21 cellular contexts compared by ENCODE assay signal in genomic region chr20:1702288-1702687, GRCh38. TPM values are rescaled to one million over a fixed set of nuclear protein-coding genes. Genes with fewer than 3 reads are reported as not detected.
DNase-seq lines count a peak whose midpoint lies in the region; ATAC-seq and TF ChIP-seq lines count a peak whose summit lies in the region.
"Had no signal": no experiment of that assay in that cellular context is flagged by ENCODE, and none has a peak within 500 bp of the region (broad histone marks: within the 10 kb centered on the region; RNA-seq: fewer than 3 reads in every experiment).

No MANE protein-coding gene starts in this region.

- H4K20me1 ChIP-seq in mammary epithelial cell (ENCODE audit: insufficient read depth, low read length): no peaks in the 10 kb centered on the region

- CTCF ChIA-PET in mammary epithelial cell (lab: Charles Lee; ENCODE audit: low non-redundant PET): no interaction called here
- CTCF ChIA-PET in MCF 10A (lab: Yijun Ruan, JAX): interaction anchor here (0.6 kb wide), 2 partner anchors 17 to 67 kb away, joined by 5 read pairs; no protein-coding TSS in a partner anchor
- CTCF ChIA-PET in CD4-positive, alpha-beta memory T cell (lab: Charles Lee; ENCODE audit: partially characterized antibody): no interaction called here

- no peaks in the 10 kb centered on the region for H3K9me3 Mint-ChIP-seq in MCF 10A (ENCODE audit: unreplicated experiment)
- peaks cover 13% of the 10 kb centered on the region for H3K9me3 Mint-ChIP-seq in activated naive CD8-positive, alpha-beta T cell treated with anti-CD3 and anti-CD28 coated beads, Interleukin-2, amount 50 U/mL, for 24 hours
- peaks cover 0 to 7% (median 3%) of the 10 kb centered on the region in 8 donors for H3K9me3 Mint-ChIP-seq in CD4-positive, alpha-beta memory T cell
- H3K9me3 Mint-ChIP-seq: activated T-helper 17 cell treated with anti-CD3 and anti-CD28 coated beads, Interleukin-2, amount 50 U/mL, for 72 hours; HFFc6 had no signal

- no peaks in the 10 kb centered on the region for H3K9me3 ChIP-seq in mammary epithelial cell (replicated peaks; ENCODE audit: insufficient read depth, low read length)
- H3K9me3 ChIP-seq in CD4-positive, alpha-beta memory T cell (ENCODE audit: control insufficient read depth in 1 of 2, low read length in 2 of 2): no peaks in the 10 kb centered on the region
- H3K9me3 ChIP-seq: tibial artery had no signal

- H3K27ac Mint-ChIP-seq in MCF 10A (ENCODE audit: low read depth, unreplicated experiment): no peak overlapping the region
- H3K27ac Mint-ChIP-seq in activated naive CD8-positive, alpha-beta T cell treated with anti-CD3 and anti-CD28 coated beads, Interleukin-2, amount 50 U/mL, for 24 hours: no peak overlapping the region
- no peak overlapping the region for H3K27ac Mint-ChIP-seq in CD4-positive, alpha-beta memory T cell
- H3K27ac Mint-ChIP-seq: activated B cell treated with CpG ODN at 0.5 μM for 24 hours; activated T-helper 17 cell treated with anti-CD3 and anti-CD28 coated beads, Interleukin-2, amount 50 U/mL, for 72 hours; CD4-positive, alpha-beta T cell; HFFc6; stimulated activated memory B cell treated with anti-CD40 and anti-IgM and Interleukin-4, amounts not matched to agents 10 μg/mL and 1 μg/mL and 100 μg/mL, for 72 hours had no signal

- peaks cover 8% of the 10 kb centered on the region for H3K4me1 Mint-ChIP-seq in MCF 10A (ENCODE audit: insufficient read depth, unreplicated experiment)
- peaks cover 3% of the 10 kb centered on the region for H3K4me1 Mint-ChIP-seq in activated naive CD8-positive, alpha-beta T cell treated with anti-CD3 and anti-CD28 coated beads, Interleukin-2, amount 50 U/mL, for 24 hours
- peaks cover 3 to 16% (median 7%) of the 10 kb centered on the region in 4 donors for H3K4me1 Mint-ChIP-seq in CD4-positive, alpha-beta memory T cell
- H3K4me1 Mint-ChIP-seq: activated T-helper 17 cell treated with anti-CD3 and anti-CD28 coated beads, Interleukin-2, amount 50 U/mL, for 72 hours had no signal

- H3K36me3 ChIP-seq in mammary epithelial cell (ENCODE audit: insufficient read depth, low read length) (no peaks in the 10 kb centered on the region), brain microvascular endothelial cell (replicated peaks) (no peaks in the 10 kb centered on the region)
- no peaks in the 10 kb centered on the region for H3K36me3 ChIP-seq in CD4-positive, alpha-beta memory T cell (ENCODE audit: insufficient read depth, low read length)
- H3K36me3 ChIP-seq: tibial artery had no signal

- intact Hi-C loops in mammary epithelial cell (cut with micrococcal nuclease) (no loop called here), MCF 10A (cut with micrococcal nuclease) (no loop called here)
- intact Hi-C loops in CD4-positive, alpha-beta memory T cell (cut with micrococcal nuclease): no loop called here

- no peaks in the 10 kb centered on the region for H3K4me1 ChIP-seq in mammary epithelial cell (ENCODE audit: insufficient read depth, low read length)
- peaks cover 3% of the 10 kb centered on the region for H3K4me1 ChIP-seq in CD4-positive, alpha-beta memory T cell (ENCODE audit: insufficient read depth, low read length)
- H3K4me1 ChIP-seq: tibial artery had no signal

- DNase-seq in mammary epithelial cell: peak; percentile 59
- no peak for DNase-seq in MCF 10A (ENCODE audit: unreplicated experiment)
- DNase-seq in SIG-M5 (lab: John Stamatoyannopoulos, UW): peak; percentile 67
- peak; percentile 41 for DNase-seq in brain microvascular endothelial cell
- no peak for DNase-seq in activated naive CD8-positive, alpha-beta T cell treated with anti-CD3 and anti-CD28 coated beads, Interleukin-2, amount 50 U/mL, for 24 hours
- DNase-seq in HuH-7 (ENCODE audit: low spot score): no peak
- DNase-seq in NCI-H187 treated with DMSO at 0.1 percent for 48 hours (lab: John Stamatoyannopoulos, UW): no peak
- no peak for DNase-seq in CD4-positive, alpha-beta memory T cell
- DNase-seq: activated B cell treated with CpG ODN at 0.5 μM for 24 hours; CD4-positive, alpha-beta T cell; cerebellar nuclear complex; HFFc6; hippocampal formation; kidney; midbrain; NCI-H1092 treated with DMSO at 0.1 percent for 48 hours; NCI-H69; tibial artery had no signal

- H3K27me3 ChIP-seq in mammary epithelial cell (ENCODE audit: insufficient read depth, low read length) (no peaks in the 10 kb centered on the region), brain microvascular endothelial cell (replicated peaks) (no peaks in the 10 kb centered on the region)
- no peaks in the 10 kb centered on the region for H3K27me3 ChIP-seq in CD4-positive, alpha-beta memory T cell (ENCODE audit: insufficient read depth, low read length)
- H3K27me3 ChIP-seq: tibial artery had no signal

- H3K27ac ChIP-seq in mammary epithelial cell (ENCODE audit: insufficient read depth, low read depth, low read length) (no peak overlapping the region), brain microvascular endothelial cell (no peak overlapping the region)
- no peak overlapping the region for H3K27ac ChIP-seq in CD4-positive, alpha-beta memory T cell (ENCODE audit: low read depth, low read length)
- H3K27ac ChIP-seq: 22Rv1, tibial artery had no signal

- no peak for ATAC-seq in activated naive CD8-positive, alpha-beta T cell treated with anti-CD3 and anti-CD28 coated beads, Interleukin-2, amount 50 U/mL, for 24 hours
- ATAC-seq: activated T-helper 17 cell treated with anti-CD3 and anti-CD28 coated beads, Interleukin-2, amount 50 U/mL, for 72 hours; stimulated activated memory B cell treated with anti-CD40 and anti-IgM and Interleukin-4, amounts not matched to agents 10 μg/mL and 1 μg/mL and 100 μg/mL, for 72 hours had no signal

- no peaks in the 10 kb centered on the region for H3K27me3 Mint-ChIP-seq in MCF 10A (ENCODE audit: insufficient read depth, unreplicated experiment)
- H3K27me3 Mint-ChIP-seq in activated naive CD8-positive, alpha-beta T cell treated with anti-CD3 and anti-CD28 coated beads, Interleukin-2, amount 50 U/mL, for 24 hours: no peaks in the 10 kb centered on the region
- H3K27me3 Mint-ChIP-seq in CD4-positive, alpha-beta memory T cell: peaks cover 0 to 1% of the 10 kb centered on the region in 2 donors
- H3K27me3 Mint-ChIP-seq: activated T-helper 17 cell treated with anti-CD3 and anti-CD28 coated beads, Interleukin-2, amount 50 U/mL, for 72 hours; CD4-positive, alpha-beta T cell had no signal

- POLR2A ChIA-PET in MCF 10A (lab: Yijun Ruan, JAX): no interaction called here
- POLR2A ChIA-PET in CD4-positive, alpha-beta memory T cell (lab: Charles Lee; ENCODE audit: partially characterized antibody): no interaction called here

- 54% methylated on average over 2 of the region's 2 CpGs for WGBS in mammary epithelial cell (ENCODE audit: low coverage, missing lambda C conversion rate)

- no peak for TF ChIP-seq CTCF in mammary epithelial cell (conservative IDR thresholded peaks at IDR 0.05 in 1 of 2, IDR thresholded peaks at IDR 0.05 in 1 of 2; ENCODE audit: extremely low read depth in 1 of 2, insufficient read depth in 1 of 2, low read depth in 1 of 2, low read length in 2 of 2)
- TF ChIP-seq CTCF in MCF 10A (IDR thresholded peaks at IDR 0.05; ENCODE audit: unreplicated experiment): no peak
- TF ChIP-seq CTCF in brain microvascular endothelial cell (IDR thresholded peaks at IDR 0.05; ENCODE audit: low read depth, low read length, missing control alignments): no peak

- H3K9ac ChIP-seq in mammary epithelial cell (ENCODE audit: insufficient read depth, low read length): no peak overlapping the region

- in situ Hi-C loops in mammary epithelial cell (cut with MboI; ENCODE audit: low sequenced_read_pairs in 2 of 2): no loop called here
- in situ Hi-C loops in brain microvascular endothelial cell (cut with HindIII; ENCODE audit: low pct_ligation_motif_present, low sequenced_read_pairs): no loop called here

- no peak overlapping the region for H3K4me3 ChIP-seq in mammary epithelial cell (replicated peaks in 1 of 3; ENCODE audit: insufficient read depth in 1 of 3, low read depth in 2 of 3, low read length in 3 of 3)
- no peak overlapping the region for H3K4me3 ChIP-seq in brain microvascular endothelial cell (ENCODE audit: low read depth, low read length)
- H3K4me3 ChIP-seq in CD4-positive, alpha-beta memory T cell (ENCODE audit: low read length in 2 of 2): no peak overlapping the region
- H3K4me3 ChIP-seq: tibial artery had no signal

- no peak overlapping the region for H3K4me3 Mint-ChIP-seq in MCF 10A (ENCODE audit: unreplicated experiment)
- no peak overlapping the region for H3K4me3 Mint-ChIP-seq in activated naive CD8-positive, alpha-beta T cell treated with anti-CD3 and anti-CD28 coated beads, Interleukin-2, amount 50 U/mL, for 24 hours
- no peak overlapping the region for H3K4me3 Mint-ChIP-seq in CD4-positive, alpha-beta memory T cell
- H3K4me3 Mint-ChIP-seq: activated B cell treated with CpG ODN at 0.5 μM for 24 hours; activated T-helper 17 cell treated with anti-CD3 and anti-CD28 coated beads, Interleukin-2, amount 50 U/mL, for 72 hours; CD4-positive, alpha-beta T cell; HFFc6; stimulated activated memory B cell treated with anti-CD40 and anti-IgM and Interleukin-4, amounts not matched to agents 10 μg/mL and 1 μg/mL and 100 μg/mL, for 72 hours had no signal

- no peaks in the 10 kb centered on the region for H3K36me3 Mint-ChIP-seq in MCF 10A (ENCODE audit: insufficient read depth, unreplicated experiment)
- peaks cover 3% of the 10 kb centered on the region for H3K36me3 Mint-ChIP-seq in activated naive CD8-positive, alpha-beta T cell treated with anti-CD3 and anti-CD28 coated beads, Interleukin-2, amount 50 U/mL, for 24 hours (ENCODE audit: low read depth)
- peaks cover 0 to 3% of the 10 kb centered on the region in 2 donors for H3K36me3 Mint-ChIP-seq in CD4-positive, alpha-beta memory T cell

- no peak overlapping the region for H2AFZ ChIP-seq in mammary epithelial cell (ENCODE audit: low read depth, low read length)

- BruUV-seq in mammary epithelial cell (replicated peaks; lab: Mats Ljungman, UMichigan) (no TSS peak), MCF 10A (replicated peaks; lab: Mats Ljungman, UMichigan) (no TSS peak)

- no peaks in the 10 kb centered on the region for H3K79me2 ChIP-seq in mammary epithelial cell (ENCODE audit: insufficient read depth, low read length)

- no peak overlapping the region for H3K4me2 ChIP-seq in mammary epithelial cell (ENCODE audit: insufficient read depth, low read depth, low read length)

- dilution Hi-C loops in mammary epithelial cell (cut with HindIII; ENCODE audit: low sequenced_read_pairs): no loop called here

RNA-seq across cellular contexts. Expression of gene SIRPG, which starts 44.7 kb away (rescaled TPM):
- total RNA-seq in mammary epithelial cell: not detected
- 0.60 TPM for polyA plus RNA-seq in mammary epithelial cell
- polyA minus RNA-seq in mammary epithelial cell: 7.2 TPM
- not detected in 2 replicates for total RNA-seq in MCF 10A (2022)
- 10 to 100 TPM; 32.4 to 34.9 TPM for total RNA-seq in CD4-positive, alpha-beta memory T cell
- 100 to 1,000 TPM; 136 to 211 TPM for polyA plus RNA-seq in CD4-positive, alpha-beta memory T cell
- total RNA-seq: activated B cell treated with CpG ODN at 0.5 μM for 24 hours, HFFc6 had no signal

Comparison
In these comparisons a context has a peak if more than half of its experiments do, and no peak if none do; other contexts are left out.
1. DNase-seq: peak in mammary epithelial cell (single experiment), SIG-M5 (single experiment) and brain microvascular endothelial cell (single experiment); none in MCF 10A (single experiment), activated naive CD8-positive, alpha-beta T cell treated with anti-CD3 and anti-CD28 coated beads, Interleukin-2, amount 50 U/mL, for 24 hours (single experiment), HuH-7 (single experiment), NCI-H187 treated with DMSO at 0.1 percent for 48 hours (single experiment) and CD4-positive, alpha-beta memory T cell (0 of 5).
2. RNA of gene SIRPG, which starts 44.7 kb away (total RNA-seq): 32.4 to 34.9 TPM in CD4-positive, alpha-beta memory T cell; not detected in mammary epithelial cell and not detected in MCF 10A; every median in the first group is over 10 times any median in the second.